In genomic region chr2:10859261-10859660, GRCh38 we compare ENCODE assay signal across 35 cellular contexts. TPM values are rescaled to one million over a fixed set of nuclear protein-coding genes. Genes with fewer than 3 reads are reported as not detected.
"Had no signal": no experiment of that assay in that cellular context is flagged by ENCODE, and none has a peak within 500 bp of the region (broad histone marks: within the 10 kb centered on the region; RNA-seq: fewer than 3 reads in every experiment).

No MANE protein-coding gene starts in this region.

- H3K27ac Mint-ChIP-seq: activated CD4-positive, alpha-beta memory T cell treated with anti-CD3 and anti-CD28 coated beads for 36 hours; activated CD4-positive, alpha-beta T cell treated with anti-CD3 and anti-CD28 coated beads for 36 hours; activated CD4-positive, alpha-beta T cell treated with anti-CD3 and anti-CD28 coated beads, Interleukin-2, amount 10 ng/mL, durations not matched to agents 24 days and 14 days; activated CD8-positive, alpha-beta memory T cell treated with anti-CD3 and anti-CD28 coated beads, Interleukin-2, amount 10 ng/mL, durations not matched to agents 7 days and 5 days; activated CD8-positive, alpha-beta T cell treated with anti-CD3 and anti-CD28 coated beads, Interleukin-2, amount 10 ng/mL, durations not matched to agents 7 days and 5 days; activated naive CD4-positive, alpha-beta T cell treated with anti-CD3 and anti-CD28 coated beads for 36 hours; activated naive CD4-positive, alpha-beta T cell treated with anti-CD3 and anti-CD28 coated beads, Interleukin-2, amount 50 U/mL, for 24 hours; activated naive CD8-positive, alpha-beta T cell treated with anti-CD3 and anti-CD28 coated beads for 36 hours; activated naive CD8-positive, alpha-beta T cell treated with anti-CD3 and anti-CD28 coated beads, Interleukin-2, amount 50 U/mL, for 24 hours; activated T-helper 1 cell treated with anti-CD3 and anti-CD28 coated beads, Interleukin-12 subunit alpha, Interleukin-12 subunit beta, Interleukin-2, Interleukin-4 antibody, amounts not matched to agents 30 ng/mL and 10 ng/mL and 1 ng/mL, durations not matched to agents 14 hours and 24 hours and 36 hours; activated T-helper 2 cell treated with anti-CD3 and anti-CD28 coated beads, Interferon-gamma antibody, Interleukin-2, Interleukin-4, amounts not matched to agents 10 μg/mL and 5 μg/mL and 100 μg/mL, durations not matched to agents 14 hours and 24 hours and 36 hours had no signal

- H3K4me3 ChIP-seq: adrenal gland, body of pancreas, cardiac muscle cell, colonic mucosa, esophagus squamous epithelium, gastroesophageal sphincter had no signal

- H3K36me3 Mint-ChIP-seq: activated CD4-positive, alpha-beta memory T cell treated with anti-CD3 and anti-CD28 coated beads for 36 hours; activated CD8-positive, alpha-beta memory T cell treated with anti-CD3 and anti-CD28 coated beads, Interleukin-2, amount 10 ng/mL, durations not matched to agents 7 days and 5 days; activated naive CD4-positive, alpha-beta T cell treated with anti-CD3 and anti-CD28 coated beads, Interleukin-2, amount 50 U/mL, for 24 hours; activated naive CD8-positive, alpha-beta T cell treated with anti-CD3 and anti-CD28 coated beads for 36 hours had no signal

- H3K4me1 ChIP-seq: adrenal gland, body of pancreas, colonic mucosa, esophagus squamous epithelium had no signal

- H3K27me3 ChIP-seq: adrenal gland, body of pancreas, cardiac muscle cell, colonic mucosa had no signal

- H3K27ac ChIP-seq: adrenal gland, body of pancreas, cardiac muscle cell, colonic mucosa, epithelial cell of prostate, esophagus squamous epithelium, gastroesophageal sphincter had no signal

- H3K4me3 Mint-ChIP-seq: activated CD4-positive, alpha-beta memory T cell treated with anti-CD3 and anti-CD28 coated beads for 36 hours; activated CD4-positive, alpha-beta T cell treated with anti-CD3 and anti-CD28 coated beads for 36 hours; activated CD4-positive, alpha-beta T cell treated with anti-CD3 and anti-CD28 coated beads, Interleukin-2, amount 10 ng/mL, durations not matched to agents 24 days and 14 days; activated CD8-positive, alpha-beta memory T cell treated with anti-CD3 and anti-CD28 coated beads, Interleukin-2, amount 10 ng/mL, durations not matched to agents 7 days and 5 days; activated CD8-positive, alpha-beta T cell treated with anti-CD3 and anti-CD28 coated beads, Interleukin-2, amount 10 ng/mL, durations not matched to agents 7 days and 5 days; activated naive CD4-positive, alpha-beta T cell treated with anti-CD3 and anti-CD28 coated beads for 36 hours; activated naive CD4-positive, alpha-beta T cell treated with anti-CD3 and anti-CD28 coated beads, Interleukin-2, amount 50 U/mL, for 24 hours; activated naive CD8-positive, alpha-beta T cell treated with anti-CD3 and anti-CD28 coated beads for 36 hours; activated naive CD8-positive, alpha-beta T cell treated with anti-CD3 and anti-CD28 coated beads, Interleukin-2, amount 50 U/mL, for 24 hours; activated T-helper 1 cell treated with anti-CD3 and anti-CD28 coated beads, Interleukin-12 subunit alpha, Interleukin-12 subunit beta, Interleukin-2, Interleukin-4 antibody, amounts not matched to agents 30 ng/mL and 10 ng/mL and 1 ng/mL, durations not matched to agents 14 hours and 24 hours and 36 hours had no signal

- DNase-seq: activated CD4-positive, alpha-beta memory T cell treated with anti-CD3 and anti-CD28 coated beads for 36 hours; activated CD4-positive, alpha-beta T cell treated with anti-CD3 and anti-CD28 coated beads for 36 hours; activated CD4-positive, alpha-beta T cell treated with anti-CD3 and anti-CD28 coated beads, Interleukin-2, amount 10 ng/mL, durations not matched to agents 24 days and 14 days; activated CD4-positive, CD25-positive, alpha-beta regulatory T cell; activated CD4-positive, CD25-positive, alpha-beta regulatory T cell treated with anti-CD3 and anti-CD28 coated beads, Interleukin-2, amount 50 U/mL, for 72 hours; activated CD8-positive, alpha-beta memory T cell treated with anti-CD3 and anti-CD28 coated beads, Interleukin-2, amount 10 ng/mL, durations not matched to agents 7 days and 5 days; activated CD8-positive, alpha-beta memory T cell treated with anti-CD3 and anti-CD28 coated beads, Interleukin-2, amount 50 U/mL, for 4 hours; activated CD8-positive, alpha-beta T cell treated with anti-CD3 and anti-CD28 coated beads, Interleukin-2, amount 10 ng/mL, durations not matched to agents 7 days and 5 days; activated effector memory CD4-positive, alpha-beta T cell treated with anti-CD3 and anti-CD28 coated beads, Interleukin-2, amount 50 U/mL, for 16 hours; activated naive CD4-positive, alpha-beta T cell treated with anti-CD3 and anti-CD28 coated beads for 36 hours; activated naive CD8-positive, alpha-beta T cell treated with anti-CD3 and anti-CD28 coated beads for 36 hours; activated naive CD8-positive, alpha-beta T cell treated with anti-CD3 and anti-CD28 coated beads, Interleukin-2, amount 50 U/mL, for 24 hours; activated T-cell treated with anti-CD3 and anti-CD28 coated beads, Interleukin-2, amount 50 U/mL, for 1 hour; activated T-cell treated with anti-CD3 and anti-CD28 coated beads, Interleukin-2, amount 50 U/mL, for 48 hours; adrenal gland; amygdala; aorta; body of pancreas; central memory CD4-positive, alpha-beta T cell; cerebellar nuclear complex; colonic mucosa; effector CD8-positive, alpha-beta T cell; esophagus squamous epithelium; foreskin melanocyte; T1000 had no signal

- ATAC-seq: activated CD4-positive, alpha-beta T cell treated with anti-CD3 and anti-CD28 coated beads for 36 hours; activated CD8-positive, alpha-beta memory T cell treated with anti-CD3 and anti-CD28 coated beads, Interleukin-2, amount 10 ng/mL, durations not matched to agents 7 days and 5 days; activated CD8-positive, alpha-beta T cell treated with anti-CD3 and anti-CD28 coated beads, Interleukin-2, amount 10 ng/mL, durations not matched to agents 7 days and 5 days; activated naive CD8-positive, alpha-beta T cell treated with anti-CD3 and anti-CD28 coated beads, Interleukin-2, amount 50 U/mL, for 24 hours; body of pancreas; gastroesophageal sphincter had no signal

- H3K9me3 ChIP-seq: adrenal gland, body of pancreas, colonic mucosa, esophagus squamous epithelium, gastroesophageal sphincter had no signal

- H3K9me3 Mint-ChIP-seq: activated CD4-positive, alpha-beta memory T cell treated with anti-CD3 and anti-CD28 coated beads for 36 hours; activated CD4-positive, alpha-beta T cell treated with anti-CD3 and anti-CD28 coated beads, Interleukin-2, amount 10 ng/mL, durations not matched to agents 24 days and 14 days; activated naive CD4-positive, alpha-beta T cell treated with anti-CD3 and anti-CD28 coated beads for 36 hours; activated naive CD4-positive, alpha-beta T cell treated with anti-CD3 and anti-CD28 coated beads, Interleukin-2, amount 50 U/mL, for 24 hours; activated naive CD8-positive, alpha-beta T cell treated with anti-CD3 and anti-CD28 coated beads for 36 hours; activated naive CD8-positive, alpha-beta T cell treated with anti-CD3 and anti-CD28 coated beads, Interleukin-2, amount 50 U/mL, for 24 hours; activated T-helper 1 cell treated with anti-CD3 and anti-CD28 coated beads, Interleukin-12 subunit alpha, Interleukin-12 subunit beta, Interleukin-2, Interleukin-4 antibody, amounts not matched to agents 30 ng/mL and 10 ng/mL and 1 ng/mL, durations not matched to agents 14 hours and 24 hours and 36 hours; activated T-helper 2 cell treated with anti-CD3 and anti-CD28 coated beads, Interferon-gamma antibody, Interleukin-2, Interleukin-4, amounts not matched to agents 10 μg/mL and 5 μg/mL and 100 μg/mL, durations not matched to agents 14 hours and 24 hours and 36 hours had no signal

- H3K36me3 ChIP-seq: adrenal gland, cardiac muscle cell, colonic mucosa, esophagus squamous epithelium, gastroesophageal sphincter had no signal

RNA-seq across cellular contexts. Expression of gene KCNF1, which starts 52.5 kb away (rescaled TPM):
- total RNA-seq: activated CD4-positive, alpha-beta memory T cell treated with anti-CD3 and anti-CD28 coated beads for 36 hours; activated CD4-positive, alpha-beta T cell treated with anti-CD3 and anti-CD28 coated beads for 36 hours; activated CD4-positive, alpha-beta T cell treated with anti-CD3 and anti-CD28 coated beads, Interleukin-2, amount 10 ng/mL, durations not matched to agents 24 days and 14 days; activated CD8-positive, alpha-beta memory T cell treated with anti-CD3 and anti-CD28 coated beads for 36 hours; activated CD8-positive, alpha-beta memory T cell treated with anti-CD3 and anti-CD28 coated beads, Interleukin-2, amount 10 ng/mL, durations not matched to agents 7 days and 5 days; activated CD8-positive, alpha-beta T cell treated with anti-CD3 and anti-CD28 coated beads, Interleukin-2, amount 10 ng/mL, durations not matched to agents 7 days and 5 days; activated naive CD4-positive, alpha-beta T cell treated with anti-CD3 and anti-CD28 coated beads for 36 hours; activated naive CD8-positive, alpha-beta T cell treated with anti-CD3 and anti-CD28 coated beads for 36 hours; activated T-helper 1 cell treated with anti-CD3 and anti-CD28 coated beads, Interleukin-12 subunit alpha, Interleukin-12 subunit beta, Interleukin-2, Interleukin-4 antibody, amounts not matched to agents 30 ng/mL and 10 ng/mL and 1 ng/mL, durations not matched to agents 14 hours and 24 hours and 36 hours; activated T-helper 2 cell treated with anti-CD3 and anti-CD28 coated beads, Interferon-gamma antibody, Interleukin-2, Interleukin-4, amounts not matched to agents 10 μg/mL and 5 μg/mL and 100 μg/mL, durations not matched to agents 14 hours and 24 hours and 36 hours; aorta; fibroblast of villous mesenchyme; T-helper 1 cell treated with Interleukin-12 subunit alpha and Interleukin-12 subunit beta and Interleukin-4 antibody, amounts not matched to agents 30 ng/mL and 1 ng/mL, for 36 hours; T-helper 2 cell treated with Interferon-gamma antibody and Interleukin-4, amounts not matched to agents 100 ng/mL and 5 ng/mL, for 36 hours had no signal
- polyA plus RNA-seq: aorta had no signal
